In genomic region chr6:225907-226306, GRCh38 we compare ENCODE assay signal across 15 cellular contexts.
A peak's percentile ranks its signal among the peaks of the same experiment; 100 is the strongest.
DNase-seq lines count a peak whose midpoint lies in the region; TF ChIP-seq lines count a peak whose summit lies in the region.
"Had no signal": no experiment of that assay in that cellular context is flagged by ENCODE, and none has a peak within 500 bp of the region (broad histone marks: within the 10 kb centered on the region; RNA-seq: fewer than 3 reads in every experiment).

No MANE protein-coding gene starts in this region.

- H3K4me1 Mint-ChIP-seq in T-helper 1 cell treated with Interleukin-12 subunit alpha and Interleukin-12 subunit beta and Interleukin-4 antibody, amounts not matched to agents 30 μg/mL and 1 μg/mL, for 36 hours (ENCODE audit: low read depth), result peaks cover 63% of the 10 kb centered on the region
- H3K4me1 Mint-ChIP-seq in CD8-positive, alpha-beta memory T cell, result peaks cover 31 to 54% (median 47%) of the 10 kb centered on the region in 3 donors
- peaks cover 81% of the 10 kb centered on the region for H3K4me1 Mint-ChIP-seq in activated CD4-positive, alpha-beta memory T cell treated with anti-CD3 and anti-CD28 coated beads, Interleukin-2, amount 10 ng/mL, durations not matched to agents 7 days and 5 days

- CTCF ChIA-PET in CD8-positive, alpha-beta memory T cell (lab: Charles Lee), result interaction anchor here (0.8 to 3.6 kb wide), 3 partner anchors 9 to 166 kb away, joined by 3 to 14 read pairs (median 4); partner anchors contain the start of gene IRF4
- CTCF ChIA-PET in activated CD4-positive, alpha-beta memory T cell treated with anti-CD3 and anti-CD28 coated beads, Interleukin-2, amount 10 ng/mL, durations not matched to agents 7 days and 5 days (lab: Charles Lee), result interaction anchor here (0.7 to 5.4 kb wide), 7 partner anchors 8 to 164 kb away, joined by 3 to 33 read pairs (median 3); no protein-coding TSS in a partner anchor

- no peak for TF ChIP-seq CTCF in esophagus squamous epithelium (IDR thresholded peaks at IDR 0.05)

- H3K9me3 Mint-ChIP-seq in T-helper 1 cell treated with Interleukin-12 subunit alpha and Interleukin-12 subunit beta and Interleukin-4 antibody, amounts not matched to agents 30 μg/mL and 1 μg/mL, for 36 hours, result no peaks in the 10 kb centered on the region
- H3K9me3 Mint-ChIP-seq in CD8-positive, alpha-beta memory T cell, result no peaks in the 10 kb centered on the region
- H3K9me3 Mint-ChIP-seq in activated CD4-positive, alpha-beta memory T cell treated with anti-CD3 and anti-CD28 coated beads, Interleukin-2, amount 10 ng/mL, durations not matched to agents 7 days and 5 days, result peaks cover 8% of the 10 kb centered on the region

- no peaks in the 10 kb centered on the region for H3K9me3 ChIP-seq in CD8-positive, alpha-beta memory T cell (ENCODE audit: low read length)
- no peaks in the 10 kb centered on the region for H3K9me3 ChIP-seq in esophagus squamous epithelium
- H3K9me3 ChIP-seq: breast epithelium had no signal

- DNase-seq in T-helper 1 cell (no peak), esophagus squamous epithelium (lab: John Stamatoyannopoulos, UW) (no peak), pons (ENCODE audit: low spot score) (no peak)
- DNase-seq in CD8-positive, alpha-beta memory T cell, result no peak
- no peak for DNase-seq in activated CD4-positive, alpha-beta memory T cell treated with anti-CD3 and anti-CD28 coated beads, Interleukin-2, amount 10 ng/mL, durations not matched to agents 7 days and 5 days
- no peak for DNase-seq in effector CD4-positive, alpha-beta T cell
- DNase-seq in stimulated activated CD4-positive, alpha-beta T cell treated with anti-CD3 and anti-CD28 coated beads, Interleukin-4, amount 100 ng/mL, for 1 hour, result no peak
- DNase-seq: effector CD8-positive, alpha-beta T cell; foreskin fibroblast; NCI-H226; SHP77 treated with DMSO at 0.1 percent for 48 hours; T1000 had no signal

- no peak overlapping the region for H3K4me3 ChIP-seq in CD8-positive, alpha-beta memory T cell (ENCODE audit: low read length)
- no peak overlapping the region for H3K4me3 ChIP-seq in esophagus squamous epithelium
- H3K4me3 ChIP-seq: breast epithelium had no signal

- no peaks in the 10 kb centered on the region for H3K27me3 ChIP-seq in CD8-positive, alpha-beta memory T cell (ENCODE audit: insufficient read depth, low read length, poor library complexity, severe bottlenecking)
- H3K27me3 ChIP-seq in esophagus squamous epithelium, result peaks cover 0 to 18% (median 0%) of the 10 kb centered on the region in 4 donors
- H3K27me3 ChIP-seq: breast epithelium had no signal

- intact Hi-C loops in esophagus squamous epithelium (cut with DNase I), result no loop called here

- H3K4me3 Mint-ChIP-seq in T-helper 1 cell treated with Interleukin-12 subunit alpha and Interleukin-12 subunit beta and Interleukin-4 antibody, amounts not matched to agents 30 μg/mL and 1 μg/mL, for 36 hours, result peak overlapping the region; percentile 73
- H3K4me3 Mint-ChIP-seq in CD8-positive, alpha-beta memory T cell, result peak overlapping the region in 6 of 7 donors; percentile 34 to 86 (median 61)
- H3K4me3 Mint-ChIP-seq in activated CD4-positive, alpha-beta memory T cell treated with anti-CD3 and anti-CD28 coated beads, Interleukin-2, amount 10 ng/mL, durations not matched to agents 7 days and 5 days, result peak overlapping the region; percentile 66

- peak overlapping the region; percentile 98 for H3K27ac Mint-ChIP-seq in T-helper 1 cell treated with Interleukin-12 subunit alpha and Interleukin-12 subunit beta and Interleukin-4 antibody, amounts not matched to agents 30 μg/mL and 1 μg/mL, for 36 hours
- peak overlapping the region in 2 of 8 donors; percentile 45 to 93 for H3K27ac Mint-ChIP-seq in CD8-positive, alpha-beta memory T cell
- peak overlapping the region; percentile 91 for H3K27ac Mint-ChIP-seq in activated CD4-positive, alpha-beta memory T cell treated with anti-CD3 and anti-CD28 coated beads, Interleukin-2, amount 10 ng/mL, durations not matched to agents 7 days and 5 days

- H3K36me3 Mint-ChIP-seq in T-helper 1 cell treated with Interleukin-12 subunit alpha and Interleukin-12 subunit beta and Interleukin-4 antibody, amounts not matched to agents 30 μg/mL and 1 μg/mL, for 36 hours (ENCODE audit: low read depth), result peaks cover 4% of the 10 kb centered on the region
- no peaks in the 10 kb centered on the region for H3K36me3 Mint-ChIP-seq in CD8-positive, alpha-beta memory T cell
- H3K36me3 Mint-ChIP-seq in activated CD4-positive, alpha-beta memory T cell treated with anti-CD3 and anti-CD28 coated beads, Interleukin-2, amount 10 ng/mL, durations not matched to agents 7 days and 5 days (ENCODE audit: low read depth), result peaks cover 21% of the 10 kb centered on the region

- no peak overlapping the region for H3K27ac ChIP-seq in CD8-positive, alpha-beta memory T cell (ENCODE audit: low read depth, low read length)
- H3K27ac ChIP-seq in esophagus squamous epithelium, result peak overlapping the region in 3 of 4 donors; percentile 76 to 84 (median 82)
- H3K27ac ChIP-seq: 22Rv1, breast epithelium had no signal

- no peak for TF ChIP-seq POLR2A in esophagus squamous epithelium (IDR thresholded peaks at IDR 0.05)

- H3K36me3 ChIP-seq in CD8-positive, alpha-beta memory T cell (ENCODE audit: insufficient read depth, low read length), result no peaks in the 10 kb centered on the region
- H3K36me3 ChIP-seq in esophagus squamous epithelium, result no peaks in the 10 kb centered on the region
- H3K36me3 ChIP-seq: breast epithelium had no signal

- POLR2A ChIA-PET in CD8-positive, alpha-beta memory T cell (lab: Charles Lee), result no interaction called here
- POLR2A ChIA-PET in activated CD4-positive, alpha-beta memory T cell treated with anti-CD3 and anti-CD28 coated beads, Interleukin-2, amount 10 ng/mL, durations not matched to agents 7 days and 5 days (lab: Charles Lee), result interaction anchor here (0.6 to 7.0 kb wide), 14 partner anchors 10 to 263 kb away, joined by 3 to 137 read pairs (median 9); partner anchors contain the start of genes DUSP22 and IRF4

- 83 to 87% methylated on average over 6 to 8 of the region's 17 CpGs for WGBS in esophagus squamous epithelium, 2 donors

- peaks cover 16% of the 10 kb centered on the region for H3K4me1 ChIP-seq in CD8-positive, alpha-beta memory T cell (ENCODE audit: insufficient read depth, low read length)
- H3K4me1 ChIP-seq in esophagus squamous epithelium, result peaks cover 4 to 29% (median 19%) of the 10 kb centered on the region in 3 donors
- H3K4me1 ChIP-seq: breast epithelium had no signal

- no peaks in the 10 kb centered on the region for H3K27me3 Mint-ChIP-seq in T-helper 1 cell treated with Interleukin-12 subunit alpha and Interleukin-12 subunit beta and Interleukin-4 antibody, amounts not matched to agents 30 μg/mL and 1 μg/mL, for 36 hours (ENCODE audit: low read depth)
- peaks cover 2 to 5% of the 10 kb centered on the region in 2 donors for H3K27me3 Mint-ChIP-seq in CD8-positive, alpha-beta memory T cell
- peaks cover 7% of the 10 kb centered on the region for H3K27me3 Mint-ChIP-seq in activated CD4-positive, alpha-beta memory T cell treated with anti-CD3 and anti-CD28 coated beads, Interleukin-2, amount 10 ng/mL, durations not matched to agents 7 days and 5 days
